34 cellular contexts compared by ENCODE assay signal in the genomic region with DNA sequence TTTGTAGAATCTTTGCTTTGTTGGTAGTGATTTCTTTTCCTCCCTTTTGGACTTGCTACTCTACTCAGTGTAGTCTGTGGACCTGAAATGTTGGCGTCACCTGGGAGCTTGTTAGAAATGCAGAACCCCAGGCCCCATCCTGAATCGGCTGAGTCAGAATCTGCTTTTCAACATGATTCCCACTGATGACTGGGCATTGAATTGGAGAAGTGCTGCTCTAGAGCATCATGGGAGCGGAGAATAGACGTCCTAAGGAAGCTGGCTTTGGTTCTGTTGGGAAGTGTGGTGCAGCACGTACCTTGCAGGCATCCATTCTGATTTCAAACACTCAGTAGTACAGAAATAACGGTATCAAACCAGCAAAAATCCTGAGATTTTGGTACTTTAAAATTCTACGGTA.
"Had no signal": no experiment of that assay in that cellular context is flagged by ENCODE, and none has a peak within 500 bp of the region (broad histone marks: within the 10 kb centered on the region; RNA-seq: fewer than 3 reads in every experiment).

No MANE protein-coding gene starts in this region.

- H3K9me3 ChIP-seq: Peyer's patch, SJSA1, SK-N-SH had no signal

- H3K4me3 Mint-ChIP-seq: activated B cell treated with CpG ODN at 0.5 μM for 24 hours; activated CD4-positive, alpha-beta memory T cell treated with anti-CD3 and anti-CD28 coated beads for 36 hours; activated naive CD8-positive, alpha-beta T cell treated with anti-CD3 and anti-CD28 coated beads for 36 hours; T-helper 1 cell treated with Interleukin-12 subunit alpha and Interleukin-12 subunit beta and Interleukin-4 antibody, amounts not matched to agents 30 μg/mL and 1 μg/mL, for 36 hours; T-helper 2 cell treated with Interferon-gamma antibody and Interleukin-4, amounts not matched to agents 5 μg/mL and 100 μg/mL, for 36 hours had no signal

- H3K27me3 ChIP-seq: brain microvascular endothelial cell, Peyer's patch, SJSA1 had no signal

- H3K27ac Mint-ChIP-seq: activated B cell treated with CpG ODN at 0.5 μM for 24 hours; activated CD4-positive, alpha-beta memory T cell treated with anti-CD3 and anti-CD28 coated beads for 36 hours; activated naive CD8-positive, alpha-beta T cell treated with anti-CD3 and anti-CD28 coated beads for 36 hours; T-helper 1 cell treated with Interleukin-12 subunit alpha and Interleukin-12 subunit beta and Interleukin-4 antibody, amounts not matched to agents 30 μg/mL and 1 μg/mL, for 36 hours; T-helper 2 cell treated with Interferon-gamma antibody and Interleukin-4, amounts not matched to agents 5 μg/mL and 100 μg/mL, for 36 hours had no signal

- H3K27me3 Mint-ChIP-seq: activated B cell treated with CpG ODN at 0.5 μM for 24 hours; activated CD4-positive, alpha-beta memory T cell treated with anti-CD3 and anti-CD28 coated beads for 36 hours; activated naive CD8-positive, alpha-beta T cell treated with anti-CD3 and anti-CD28 coated beads for 36 hours had no signal

- H3K9me3 Mint-ChIP-seq: activated B cell treated with CpG ODN at 0.5 μM for 24 hours; activated CD4-positive, alpha-beta memory T cell treated with anti-CD3 and anti-CD28 coated beads for 36 hours; activated naive CD8-positive, alpha-beta T cell treated with anti-CD3 and anti-CD28 coated beads for 36 hours; T-helper 1 cell treated with Interleukin-12 subunit alpha and Interleukin-12 subunit beta and Interleukin-4 antibody, amounts not matched to agents 30 μg/mL and 1 μg/mL, for 36 hours; T-helper 2 cell treated with Interferon-gamma antibody and Interleukin-4, amounts not matched to agents 5 μg/mL and 100 μg/mL, for 36 hours had no signal

- ATAC-seq: PC-3 had no signal

- DNase-seq: activated B cell treated with CpG ODN at 0.5 μM for 24 hours; activated CD4-positive, alpha-beta memory T cell treated with anti-CD3 and anti-CD28 coated beads for 36 hours; activated CD4-positive, alpha-beta T cell treated with anti-CD3 and anti-CD28 coated beads for 4 hours; activated CD4-positive, alpha-beta T cell treated with anti-CD3 and anti-CD28 coated beads, Interleukin-2, amount 50 U/mL, for 1 hour; activated CD4-positive, CD25-positive, alpha-beta regulatory T cell treated with anti-CD3 and anti-CD28 coated beads, Interleukin-2, amount 50 U/mL, for 72 hours; activated CD8-positive, alpha-beta memory T cell treated with anti-CD3 and anti-CD28 coated beads, Interleukin-2, amount 50 U/mL, for 4 hours; activated effector memory CD4-positive, alpha-beta T cell treated with anti-CD3 and anti-CD28 coated beads, Interleukin-2, amount 50 U/mL, for 16 hours; activated naive CD4-positive, alpha-beta T cell; activated naive CD4-positive, alpha-beta T cell treated with anti-CD3 and anti-CD28 coated beads, Interleukin-2, amount 50 U/mL, for 16 hours; activated naive CD8-positive, alpha-beta T cell treated with anti-CD3 and anti-CD28 coated beads for 36 hours; activated T-cell treated with anti-CD3 and anti-CD28 coated beads for 4 hours; activated T-cell treated with anti-CD3 and anti-CD28 coated beads, Interleukin-2, amount 50 U/mL, for 48 hours; amniotic stem cell; aorta; brain microvascular endothelial cell; central memory CD4-positive, alpha-beta T cell; Karpas-422; NCI-H1048; NCI-H1105 treated with DMSO at 0.1 percent for 48 hours; NCI-H1436; NCI-H1694 treated with DMSO at 0.1 percent for 48 hours; NCI-H2029; NCI-H510A; NCI-H526; NCI-H748 treated with DMSO at 0.1 percent for 48 hours; NK-92 treated with Interleukin-12 subunit alpha and Interleukin-12 subunit beta, amount 100 ng/mL, for 24 hours; PC-3; Peyer's patch; RPMI8226; SHP77 treated with DMSO at 0.1 percent for 48 hours; SK-N-SH had no signal

- H3K27ac ChIP-seq: brain microvascular endothelial cell, Peyer's patch, SJSA1 had no signal
